In the genomic region with DNA sequence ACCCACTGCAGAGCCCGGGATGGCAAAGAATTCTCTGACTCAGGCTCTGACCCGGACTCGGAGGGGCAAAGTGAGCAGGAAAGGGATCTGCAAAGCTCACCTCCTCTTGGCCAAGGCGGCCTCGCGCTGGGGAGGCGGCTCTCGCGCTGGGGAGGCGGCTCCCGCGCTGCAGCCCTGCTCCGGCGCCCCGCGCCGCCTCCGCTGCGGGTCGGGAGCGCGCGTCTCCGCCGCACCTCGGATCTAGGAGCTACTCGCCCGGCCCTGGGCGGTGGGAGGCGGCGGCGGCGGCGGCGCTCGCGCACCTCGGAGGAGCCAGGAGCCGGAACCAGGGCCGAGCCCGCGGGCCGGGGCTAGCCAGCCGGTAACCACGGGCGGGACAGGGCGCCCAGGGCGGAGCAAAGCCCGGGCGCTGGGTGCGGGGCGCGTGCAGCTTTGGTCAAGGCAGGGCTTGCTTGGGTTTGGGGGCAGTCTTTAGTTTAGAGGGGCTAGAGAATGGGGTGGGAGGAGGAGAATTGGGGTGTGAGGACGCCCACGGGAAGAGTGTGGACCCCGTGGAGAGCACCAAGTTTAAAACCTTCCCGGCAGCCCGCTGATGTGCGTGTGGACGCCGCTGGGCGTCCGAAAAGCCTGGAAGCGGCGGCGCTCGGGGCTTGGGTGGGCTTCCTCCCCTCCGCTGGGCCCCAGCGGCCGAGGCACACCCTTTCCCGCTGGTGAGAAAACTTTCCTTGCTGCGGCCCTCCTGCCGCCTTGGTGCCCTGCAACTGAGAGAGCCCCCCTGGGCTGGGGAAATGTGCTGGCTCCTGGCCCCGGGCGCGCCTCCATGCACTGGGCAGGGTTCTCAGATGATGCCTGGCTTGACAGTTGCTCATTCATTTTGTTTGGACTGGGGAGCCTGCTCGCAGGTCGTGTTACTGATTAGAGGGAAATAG, we compare ENCODE assay signal across 1 cellular context.
TF ChIP-seq lines count a peak whose summit lies in the region.

Gene MRAP2, plus strand, starts transcription at position 250 of the 929 bp plus-strand sequence. CDS start 21,547 bp downstream, outside the sequence.

TF ChIP-seq in HepG2, 621 proteins besides CTCF, POLR2A, EP300 and RAD21 (continued from another document):
- TF ChIP-seq ZHX2 (IDR thresholded peaks at IDR 0.05; ENCODE audit: low read depth) (no peak), ZHX2 (CRISPR knock-in tag; IDR thresholded peaks at IDR 0.05; ENCODE audit: borderline replicate concordance) (no peak), ZKSCAN8 (CRISPR knock-in tag; IDR thresholded peaks at IDR 0.05; ENCODE audit: borderline replicate concordance) (no peak), CEBPZ (IDR thresholded peaks at IDR 0.05; ENCODE audit: low read length) (no peak)
- TF ChIP-seq, protein P1, sequence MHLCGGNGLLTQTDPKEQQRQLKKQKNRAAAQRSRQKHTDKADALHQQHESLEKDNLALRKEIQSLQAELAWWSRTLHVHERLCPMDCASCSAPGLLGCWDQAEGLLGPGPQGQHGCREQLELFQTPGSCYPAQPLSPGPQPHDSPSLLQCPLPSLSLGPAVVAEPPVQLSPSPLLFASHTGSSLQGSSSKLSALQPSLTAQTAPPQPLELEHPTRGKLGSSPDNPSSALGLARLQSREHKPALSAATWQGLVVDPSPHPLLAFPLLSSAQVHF (CRISPR knock-in tag; IDR thresholded peaks at IDR 0.05): no peak
